Comparison of ENCODE assay signal across 2 cellular contexts in the genomic region with DNA sequence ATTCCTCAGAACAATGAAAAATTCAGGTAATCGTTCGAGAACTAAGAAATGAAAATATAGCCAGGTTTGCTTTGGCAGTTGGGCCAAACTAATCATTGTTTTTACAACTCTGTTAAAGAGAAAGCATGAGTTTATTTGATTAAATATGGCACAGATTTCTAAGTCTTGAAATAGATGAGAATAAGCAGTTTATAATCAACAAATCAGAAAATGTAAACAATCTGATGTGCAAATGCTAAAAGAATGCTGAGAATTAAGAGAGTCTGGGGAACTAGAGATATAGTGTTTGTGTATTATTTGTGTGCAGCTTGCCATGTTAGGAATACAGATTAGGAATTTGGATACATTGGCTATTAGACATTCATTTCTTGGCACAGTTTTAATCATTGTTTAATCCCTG.
TF ChIP-seq lines count a peak whose summit lies in the region.

No MANE protein-coding gene starts in this region.

TF ChIP-seq in SK-N-SH, 30 proteins besides CTCF, POLR2A, EP300 and RAD21:
- no peak for TF ChIP-seq MEF2A (IDR thresholded peaks at IDR 0.05; ENCODE audit: borderline replicate concordance, low read depth)
- no peak for TF ChIP-seq NFIC (IDR thresholded peaks at IDR 0.05; ENCODE audit: borderline replicate concordance)
- TF ChIP-seq RCOR1 (IDR thresholded peaks at IDR 0.05; ENCODE audit: low read length) = no peak
- no peak for TF ChIP-seq FOXM1 (IDR thresholded peaks at IDR 0.05; ENCODE audit: low read depth)
- no peak for TF ChIP-seq SMC3 (IDR thresholded peaks at IDR 0.05; ENCODE audit: low read depth, low read length)
- no peak for TF ChIP-seq GABPA (IDR thresholded peaks at IDR 0.05; ENCODE audit: low read depth)
- no peak for TF ChIP-seq JUND (IDR thresholded peaks at IDR 0.05)
- no peak for TF ChIP-seq FOSL2 (IDR thresholded peaks at IDR 0.05; ENCODE audit: borderline replicate concordance, low read depth)
- no peak for TF ChIP-seq TAF1 (IDR thresholded peaks at IDR 0.05; ENCODE audit: borderline replicate concordance, low read depth, low read length)
- no peak for TF ChIP-seq RFX5 (IDR thresholded peaks at IDR 0.05; ENCODE audit: low read length)
- TF ChIP-seq, protein P1, sequence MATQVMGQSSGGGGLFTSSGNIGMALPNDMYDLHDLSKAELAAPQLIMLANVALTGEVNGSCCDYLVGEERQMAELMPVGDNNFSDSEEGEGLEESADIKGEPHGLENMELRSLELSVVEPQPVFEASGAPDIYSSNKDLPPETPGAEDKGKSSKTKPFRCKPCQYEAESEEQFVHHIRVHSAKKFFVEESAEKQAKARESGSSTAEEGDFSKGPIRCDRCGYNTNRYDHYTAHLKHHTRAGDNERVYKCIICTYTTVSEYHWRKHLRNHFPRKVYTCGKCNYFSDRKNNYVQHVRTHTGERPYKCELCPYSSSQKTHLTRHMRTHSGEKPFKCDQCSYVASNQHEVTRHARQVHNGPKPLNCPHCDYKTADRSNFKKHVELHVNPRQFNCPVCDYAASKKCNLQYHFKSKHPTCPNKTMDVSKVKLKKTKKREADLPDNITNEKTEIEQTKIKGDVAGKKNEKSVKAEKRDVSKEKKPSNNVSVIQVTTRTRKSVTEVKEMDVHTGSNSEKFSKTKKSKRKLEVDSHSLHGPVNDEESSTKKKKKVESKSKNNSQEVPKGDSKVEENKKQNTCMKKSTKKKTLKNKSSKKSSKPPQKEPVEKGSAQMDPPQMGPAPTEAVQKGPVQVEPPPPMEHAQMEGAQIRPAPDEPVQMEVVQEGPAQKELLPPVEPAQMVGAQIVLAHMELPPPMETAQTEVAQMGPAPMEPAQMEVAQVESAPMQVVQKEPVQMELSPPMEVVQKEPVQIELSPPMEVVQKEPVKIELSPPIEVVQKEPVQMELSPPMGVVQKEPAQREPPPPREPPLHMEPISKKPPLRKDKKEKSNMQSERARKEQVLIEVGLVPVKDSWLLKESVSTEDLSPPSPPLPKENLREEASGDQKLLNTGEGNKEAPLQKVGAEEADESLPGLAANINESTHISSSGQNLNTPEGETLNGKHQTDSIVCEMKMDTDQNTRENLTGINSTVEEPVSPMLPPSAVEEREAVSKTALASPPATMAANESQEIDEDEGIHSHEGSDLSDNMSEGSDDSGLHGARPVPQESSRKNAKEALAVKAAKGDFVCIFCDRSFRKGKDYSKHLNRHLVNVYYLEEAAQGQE (IDR thresholded peaks at IDR 0.05; ENCODE audit: low read depth, low read length) = no peak
- TF ChIP-seq, protein P2, sequence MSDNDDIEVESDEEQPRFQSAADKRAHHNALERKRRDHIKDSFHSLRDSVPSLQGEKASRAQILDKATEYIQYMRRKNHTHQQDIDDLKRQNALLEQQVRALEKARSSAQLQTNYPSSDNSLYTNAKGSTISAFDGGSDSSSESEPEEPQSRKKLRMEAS (IDR thresholded peaks at IDR 0.05; ENCODE audit: low read depth) = no peak
- TF ChIP-seq, protein P3, sequence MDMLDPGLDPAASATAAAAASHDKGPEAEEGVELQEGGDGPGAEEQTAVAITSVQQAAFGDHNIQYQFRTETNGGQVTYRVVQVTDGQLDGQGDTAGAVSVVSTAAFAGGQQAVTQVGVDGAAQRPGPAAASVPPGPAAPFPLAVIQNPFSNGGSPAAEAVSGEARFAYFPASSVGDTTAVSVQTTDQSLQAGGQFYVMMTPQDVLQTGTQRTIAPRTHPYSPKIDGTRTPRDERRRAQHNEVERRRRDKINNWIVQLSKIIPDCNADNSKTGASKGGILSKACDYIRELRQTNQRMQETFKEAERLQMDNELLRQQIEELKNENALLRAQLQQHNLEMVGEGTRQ (IDR thresholded peaks at IDR 0.05; ENCODE audit: borderline replicate concordance, low read depth, low read length) = no peak
- TF ChIP-seq ELF1 (IDR thresholded peaks at IDR 0.05) = no peak
- TF ChIP-seq RXRA (IDR thresholded peaks at IDR 0.05; ENCODE audit: borderline replicate concordance, low read depth) = no peak
- no peak for TF ChIP-seq EZH2phosphoT487 (IDR thresholded peaks at IDR 0.05; ENCODE audit: borderline replicate concordance, low read depth)
- TF ChIP-seq, protein P4, sequence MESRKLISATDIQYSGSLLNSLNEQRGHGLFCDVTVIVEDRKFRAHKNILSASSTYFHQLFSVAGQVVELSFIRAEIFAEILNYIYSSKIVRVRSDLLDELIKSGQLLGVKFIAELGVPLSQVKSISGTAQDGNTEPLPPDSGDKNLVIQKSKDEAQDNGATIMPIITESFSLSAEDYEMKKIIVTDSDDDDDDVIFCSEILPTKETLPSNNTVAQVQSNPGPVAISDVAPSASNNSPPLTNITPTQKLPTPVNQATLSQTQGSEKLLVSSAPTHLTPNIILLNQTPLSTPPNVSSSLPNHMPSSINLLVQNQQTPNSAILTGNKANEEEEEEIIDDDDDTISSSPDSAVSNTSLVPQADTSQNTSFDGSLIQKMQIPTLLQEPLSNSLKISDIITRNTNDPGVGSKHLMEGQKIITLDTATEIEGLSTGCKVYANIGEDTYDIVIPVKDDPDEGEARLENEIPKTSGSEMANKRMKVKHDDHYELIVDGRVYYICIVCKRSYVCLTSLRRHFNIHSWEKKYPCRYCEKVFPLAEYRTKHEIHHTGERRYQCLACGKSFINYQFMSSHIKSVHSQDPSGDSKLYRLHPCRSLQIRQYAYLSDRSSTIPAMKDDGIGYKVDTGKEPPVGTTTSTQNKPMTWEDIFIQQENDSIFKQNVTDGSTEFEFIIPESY (IDR thresholded peaks at IDR 0.05; ENCODE audit: borderline replicate concordance, low read depth) = no peak
- no peak for TF ChIP-seq NRF1 (IDR thresholded peaks at IDR 0.05; ENCODE audit: low read depth, low read length)
- no peak for TF ChIP-seq YY1 (IDR thresholded peaks at IDR 0.05; ENCODE audit: low read depth)

TF ChIP-seq in endothelial cell of umbilical vein, 7 proteins besides CTCF, POLR2A, EP300 and RAD21 (continued from another document):
- TF ChIP-seq FOS (IDR thresholded peaks at IDR 0.05; ENCODE audit: borderline replicate concordance, insufficient read depth, low read length) (no peak), JUN (IDR thresholded peaks at IDR 0.05; ENCODE audit: borderline replicate concordance, insufficient read depth, insufficient read length, low read depth) (no peak), EZH2 (IDR thresholded peaks at IDR 0.05; ENCODE audit: borderline replicate concordance, low read depth, low read length, severe bottlenecking) (no peak), MYC (IDR thresholded peaks at IDR 0.05; ENCODE audit: low read depth, low read length) (no peak), GATA2 (IDR thresholded peaks at IDR 0.05; ENCODE audit: insufficient read depth, insufficient read length, low read depth, low read length) (no peak)
- TF ChIP-seq, protein P2 (IDR thresholded peaks at IDR 0.05; ENCODE audit: insufficient read depth, insufficient read length) = no peak
